ENCODE assay signal across 11 cellular contexts in genomic region chr7:44305564-44306507, GRCh38. TPM values are rescaled to one million over a fixed set of nuclear protein-coding genes. Genes with fewer than 3 reads are reported as not detected.
A peak's percentile ranks its signal among the peaks of the same experiment; 100 is the strongest.
DNase-seq lines count a peak whose midpoint lies in the region; ATAC-seq and TF ChIP-seq lines count a peak whose summit lies in the region.
"Had no signal": no experiment of that assay in that cellular context is flagged by ENCODE, and none has a peak within 500 bp of the region (broad histone marks: within the 10 kb centered on the region; RNA-seq: fewer than 3 reads in every experiment).

No MANE protein-coding gene starts in this region.

- H3K27me3 Mint-ChIP-seq in activated T-cell treated with anti-CD3 and anti-CD28 coated beads, Interleukin-2, amount 50 U/mL, for 24 hours = peaks cover 9% of the 10 kb centered on the region
- peaks cover 2 to 5% (median 5%) of the 10 kb centered on the region in 3 donors for H3K27me3 Mint-ChIP-seq in immature natural killer cell (ENCODE audit: low read depth in 3 of 3)

- no peaks in the 10 kb centered on the region for H3K9me3 Mint-ChIP-seq in activated T-cell treated with anti-CD3 and anti-CD28 coated beads, Interleukin-2, amount 50 U/mL, for 24 hours
- H3K9me3 Mint-ChIP-seq in immature natural killer cell = no peaks in the 10 kb centered on the region
- H3K9me3 Mint-ChIP-seq in stimulated activated effector memory CD8-positive, alpha-beta T cell treated with anti-CD3 and anti-CD28 coated beads, Interleukin-12 subunit alpha, Interleukin-12 subunit beta, amount 100 ng/mL, for 72 hours = no peaks in the 10 kb centered on the region

- no peak for ATAC-seq in stimulated activated effector memory CD8-positive, alpha-beta T cell treated with anti-CD3 and anti-CD28 coated beads, Interleukin-12 subunit alpha, Interleukin-12 subunit beta, amount 100 ng/mL, for 72 hours
- ATAC-seq in HG03280 (IDR thresholded peaks at IDR 0.05; ENCODE audit: unreplicated experiment) = no peak

- H3K4me3 Mint-ChIP-seq in activated T-cell treated with anti-CD3 and anti-CD28 coated beads, Interleukin-2, amount 50 U/mL, for 24 hours = no peak overlapping the region
- H3K4me3 Mint-ChIP-seq in immature natural killer cell = no peak overlapping the region
- H3K4me3 Mint-ChIP-seq in stimulated activated effector memory CD8-positive, alpha-beta T cell treated with anti-CD3 and anti-CD28 coated beads, Interleukin-12 subunit alpha, Interleukin-12 subunit beta, amount 100 ng/mL, for 72 hours = no peak overlapping the region

- no peak for TF ChIP-seq CTCF in RWPE1 (conservative IDR thresholded peaks at IDR 0.05; ENCODE audit: low read depth)

- H3K4me1 Mint-ChIP-seq in activated T-cell treated with anti-CD3 and anti-CD28 coated beads, Interleukin-2, amount 50 U/mL, for 24 hours (ENCODE audit: low read depth) = peaks cover 8% of the 10 kb centered on the region
- H3K4me1 Mint-ChIP-seq in immature natural killer cell = peaks cover 7 to 10% of the 10 kb centered on the region in 2 donors
- H3K4me1 Mint-ChIP-seq in stimulated activated effector memory CD8-positive, alpha-beta T cell treated with anti-CD3 and anti-CD28 coated beads, Interleukin-12 subunit alpha, Interleukin-12 subunit beta, amount 100 ng/mL, for 72 hours = peaks cover 14% of the 10 kb centered on the region

- peak overlapping the region; percentile 99 for H3K27ac ChIP-seq in RWPE1
- H3K27ac ChIP-seq: uterus had no signal

- H3K36me3 Mint-ChIP-seq in activated T-cell treated with anti-CD3 and anti-CD28 coated beads, Interleukin-2, amount 50 U/mL, for 24 hours (ENCODE audit: low read depth) = no peaks in the 10 kb centered on the region
- no peaks in the 10 kb centered on the region for H3K36me3 Mint-ChIP-seq in immature natural killer cell
- H3K36me3 Mint-ChIP-seq in stimulated activated effector memory CD8-positive, alpha-beta T cell treated with anti-CD3 and anti-CD28 coated beads, Interleukin-12 subunit alpha, Interleukin-12 subunit beta, amount 100 ng/mL, for 72 hours = no peaks in the 10 kb centered on the region

- CTCF ChIA-PET in RWPE1 (lab: Yijun Ruan, JAX) = interaction anchor here (0.6 kb wide), 2 partner anchors 22 to 65 kb away, joined by 3 to 4 read pairs; no protein-coding TSS in a partner anchor

- no peak overlapping the region for H3K27ac Mint-ChIP-seq in activated T-cell treated with anti-CD3 and anti-CD28 coated beads, Interleukin-2, amount 50 U/mL, for 24 hours
- H3K27ac Mint-ChIP-seq in immature natural killer cell = peak overlapping the region in 5 of 6 donors; percentile 40 to 80 (median 71)
- peak overlapping the region; percentile 82 for H3K27ac Mint-ChIP-seq in stimulated activated effector memory CD8-positive, alpha-beta T cell treated with anti-CD3 and anti-CD28 coated beads, Interleukin-12 subunit alpha, Interleukin-12 subunit beta, amount 100 ng/mL, for 72 hours

- peak; percentile 20 for DNase-seq in activated T-cell treated with anti-CD3 and anti-CD28 coated beads, Interleukin-2, amount 50 U/mL, for 24 hours
- DNase-seq in activated T-cell treated with anti-CD3 and anti-CD28 coated beads for 4 hours = no peak
- no peak for DNase-seq in RWPE1 (ENCODE audit: low spot score)
- DNase-seq in immature natural killer cell = no peak
- peak in 1 of 2 donors; percentile 1 for DNase-seq in stimulated activated effector memory CD8-positive, alpha-beta T cell treated with anti-CD3 and anti-CD28 coated beads, Interleukin-12 subunit alpha, Interleukin-12 subunit beta, amount 100 ng/mL, for 72 hours (ENCODE audit: low spot score in 2 of 2)
- DNase-seq in NCI-H1417 (lab: John Stamatoyannopoulos, UW) = no peak
- no peak for DNase-seq in midbrain (lab: John Stamatoyannopoulos, UW)
- DNase-seq: NCI-H2081; stimulated activated CD4-positive, alpha-beta T cell treated with anti-CD3 and anti-CD28 coated beads, Interleukin-12 subunit alpha, Interleukin-12 subunit beta, amount 100 ng/mL, for 4 hours; uterus had no signal

- POLR2A ChIA-PET in RWPE1 (lab: Yijun Ruan, JAX; ENCODE audit: low non-redundant PET) = no interaction called here

RNA-seq across cellular contexts. Expression of gene CAMK2B, which starts 19.6 kb away (rescaled TPM):
- polyA plus RNA-seq in immature natural killer cell = not detected
